Comparison of ENCODE assay signal across 12 cellular contexts in the genomic region with DNA sequence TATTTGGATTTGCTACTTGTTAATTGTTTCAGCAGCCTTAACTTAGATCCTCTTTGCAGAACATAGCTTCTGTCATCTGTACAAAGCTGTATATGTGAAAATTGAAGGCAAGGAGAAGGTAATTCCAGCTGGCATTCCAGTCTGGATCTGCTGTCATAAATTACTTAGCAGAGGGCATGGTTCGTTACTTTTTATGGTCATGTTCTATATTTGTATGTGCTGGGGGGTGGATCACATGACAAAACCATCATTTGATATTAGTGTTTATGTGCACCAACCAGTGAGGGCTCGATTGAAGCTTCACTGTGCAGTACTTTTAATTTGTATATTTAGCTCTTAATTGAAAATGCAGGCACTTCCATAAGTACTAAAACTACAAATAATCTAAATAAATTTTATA.
DNase-seq lines count a peak whose midpoint lies in the region; ATAC-seq and TF ChIP-seq lines count a peak whose summit lies in the region.
"Had no signal": no experiment of that assay in that cellular context is flagged by ENCODE, and none has a peak within 500 bp of the region (broad histone marks: within the 10 kb centered on the region; RNA-seq: fewer than 3 reads in every experiment).

No MANE protein-coding gene starts in this region.

- H3K27ac ChIP-seq in esophagus squamous epithelium (peak overlapping the region in 3 of 4 donors; percentile 67 to 82 (median 74)), prostate gland (peak overlapping the region; percentile 32 to 54)

- no peaks in the 10 kb centered on the region for H3K4me1 Mint-ChIP-seq in stimulated activated memory B cell treated with anti-CD40 and anti-IgM and Interleukin-4, amounts not matched to agents 10 μg/mL and 1 μg/mL and 100 μg/mL, for 72 hours
- H3K4me1 Mint-ChIP-seq: CD4-positive, CD25-positive, alpha-beta regulatory T cell had no signal

- H3K9me3 Mint-ChIP-seq in stimulated activated memory B cell treated with anti-CD40 and anti-IgM and Interleukin-4, amounts not matched to agents 10 μg/mL and 1 μg/mL and 100 μg/mL, for 72 hours, result no peaks in the 10 kb centered on the region
- H3K9me3 Mint-ChIP-seq: activated naive CD4-positive, alpha-beta T cell treated with anti-CD3 and anti-CD28 coated beads, Interleukin-2, amount 50 U/mL, for 72 hours; CD4-positive, CD25-positive, alpha-beta regulatory T cell had no signal

- H3K27me3 Mint-ChIP-seq in stimulated activated memory B cell treated with anti-CD40 and anti-IgM and Interleukin-4, amounts not matched to agents 10 μg/mL and 1 μg/mL and 100 μg/mL, for 72 hours, result peaks cover 8% of the 10 kb centered on the region

- no peak overlapping the region for H3K27ac Mint-ChIP-seq in stimulated activated memory B cell treated with anti-CD40 and anti-IgM and Interleukin-4, amounts not matched to agents 10 μg/mL and 1 μg/mL and 100 μg/mL, for 72 hours
- H3K27ac Mint-ChIP-seq: activated naive CD4-positive, alpha-beta T cell treated with anti-CD3 and anti-CD28 coated beads, Interleukin-2, amount 50 U/mL, for 72 hours; CD4-positive, CD25-positive, alpha-beta regulatory T cell had no signal

- TF ChIP-seq CTCF in esophagus squamous epithelium (IDR thresholded peaks at IDR 0.05) (no peak), prostate gland (IDR thresholded peaks at IDR 0.05) (no peak)

- H3K27me3 ChIP-seq in esophagus squamous epithelium (no peaks in the 10 kb centered on the region), prostate gland (replicated peaks; ENCODE audit: insufficient read depth) (no peaks in the 10 kb centered on the region)

- H3K36me3 Mint-ChIP-seq in stimulated activated memory B cell treated with anti-CD40 and anti-IgM and Interleukin-4, amounts not matched to agents 10 μg/mL and 1 μg/mL and 100 μg/mL, for 72 hours, result no peaks in the 10 kb centered on the region
- H3K36me3 Mint-ChIP-seq: activated naive CD4-positive, alpha-beta T cell treated with anti-CD3 and anti-CD28 coated beads, Interleukin-2, amount 50 U/mL, for 72 hours; CD4-positive, CD25-positive, alpha-beta regulatory T cell had no signal

- 57 to 60% methylated on average over 2 of the region's 2 CpGs for WGBS in esophagus squamous epithelium, 2 donors
- WGBS in prostate gland, result 23% methylated on average over 2 of the region's 2 CpGs

- H3K36me3 ChIP-seq in esophagus squamous epithelium, result no peaks in the 10 kb centered on the region
- no peaks in the 10 kb centered on the region for H3K36me3 ChIP-seq in prostate gland
- H3K36me3 ChIP-seq: HAP-1 had no signal

- H3K9me3 ChIP-seq in esophagus squamous epithelium (no peaks in the 10 kb centered on the region), prostate gland (no peaks in the 10 kb centered on the region)
- H3K9me3 ChIP-seq: HAP-1 had no signal

- no peak for TF ChIP-seq POLR2A in esophagus squamous epithelium (IDR thresholded peaks at IDR 0.05)
- TF ChIP-seq POLR2A in prostate gland (IDR thresholded peaks at IDR 0.05), result no peak

- intact Hi-C loops in esophagus squamous epithelium (cut with DNase I) (no loop called here), prostate gland (cut with DNase I) (no loop called here)

- H3K4me3 Mint-ChIP-seq in stimulated activated memory B cell treated with anti-CD40 and anti-IgM and Interleukin-4, amounts not matched to agents 10 μg/mL and 1 μg/mL and 100 μg/mL, for 72 hours, result no peak overlapping the region
- H3K4me3 Mint-ChIP-seq: CD4-positive, CD25-positive, alpha-beta regulatory T cell had no signal

- H3K4me3 ChIP-seq in esophagus squamous epithelium, result no peak overlapping the region
- no peak overlapping the region for H3K4me3 ChIP-seq in prostate gland
- H3K4me3 ChIP-seq: HAP-1 had no signal

- DNase-seq in DMS153 (lab: John Stamatoyannopoulos, UW) (peak; percentile 68), NCI-H2081 treated with DMSO at 0.1 percent for 48 hours (lab: John Stamatoyannopoulos, UW) (peak; percentile 5), esophagus squamous epithelium (lab: John Stamatoyannopoulos, UW) (no peak), prostate gland (ENCODE audit: low spot score) (no peak), DMS53 treated with DMSO at 0.1 percent for 48 hours (lab: John Stamatoyannopoulos, UW; ENCODE audit: unreplicated experiment) (no peak), NCI-H2227 treated with DMSO at 0.1 percent for 48 hours (lab: John Stamatoyannopoulos, UW) (no peak)
- no peak for DNase-seq in activated CD4-positive, alpha-beta T cell treated with anti-CD3 and anti-CD28 coated beads, Interleukin-2, amount 50 U/mL, for 1 hour
- DNase-seq: CD4-positive, CD25-positive, alpha-beta regulatory T cell; KG1 had no signal

- H3K4me1 ChIP-seq in esophagus squamous epithelium, result peaks cover 3 to 40% (median 7%) of the 10 kb centered on the region in 3 donors
- H3K4me1 ChIP-seq in prostate gland (replicated peaks), result no peaks in the 10 kb centered on the region
- H3K4me1 ChIP-seq: HAP-1 had no signal

- ATAC-seq in stimulated activated memory B cell treated with anti-CD40 and anti-IgM and Interleukin-4, amounts not matched to agents 10 μg/mL and 1 μg/mL and 100 μg/mL, for 72 hours, result no peak
- ATAC-seq: activated naive CD4-positive, alpha-beta T cell treated with anti-CD3 and anti-CD28 coated beads, Interleukin-2, amount 50 U/mL, for 72 hours had no signal

Comparison
In these comparisons a context has a peak if more than half of its experiments do, and no peak if none do; other contexts are left out.
1. DNase-seq: peak in DMS153 (single experiment) and NCI-H2081 treated with DMSO at 0.1 percent for 48 hours (single experiment); none in esophagus squamous epithelium (single experiment), prostate gland (single experiment), activated CD4-positive, alpha-beta T cell treated with anti-CD3 and anti-CD28 coated beads, Interleukin-2, amount 50 U/mL, for 1 hour (single experiment), DMS53 treated with DMSO at 0.1 percent for 48 hours (single experiment) and NCI-H2227 treated with DMSO at 0.1 percent for 48 hours (single experiment).